Comparison of ENCODE assay signal across 8 cellular contexts in the genomic region with DNA sequence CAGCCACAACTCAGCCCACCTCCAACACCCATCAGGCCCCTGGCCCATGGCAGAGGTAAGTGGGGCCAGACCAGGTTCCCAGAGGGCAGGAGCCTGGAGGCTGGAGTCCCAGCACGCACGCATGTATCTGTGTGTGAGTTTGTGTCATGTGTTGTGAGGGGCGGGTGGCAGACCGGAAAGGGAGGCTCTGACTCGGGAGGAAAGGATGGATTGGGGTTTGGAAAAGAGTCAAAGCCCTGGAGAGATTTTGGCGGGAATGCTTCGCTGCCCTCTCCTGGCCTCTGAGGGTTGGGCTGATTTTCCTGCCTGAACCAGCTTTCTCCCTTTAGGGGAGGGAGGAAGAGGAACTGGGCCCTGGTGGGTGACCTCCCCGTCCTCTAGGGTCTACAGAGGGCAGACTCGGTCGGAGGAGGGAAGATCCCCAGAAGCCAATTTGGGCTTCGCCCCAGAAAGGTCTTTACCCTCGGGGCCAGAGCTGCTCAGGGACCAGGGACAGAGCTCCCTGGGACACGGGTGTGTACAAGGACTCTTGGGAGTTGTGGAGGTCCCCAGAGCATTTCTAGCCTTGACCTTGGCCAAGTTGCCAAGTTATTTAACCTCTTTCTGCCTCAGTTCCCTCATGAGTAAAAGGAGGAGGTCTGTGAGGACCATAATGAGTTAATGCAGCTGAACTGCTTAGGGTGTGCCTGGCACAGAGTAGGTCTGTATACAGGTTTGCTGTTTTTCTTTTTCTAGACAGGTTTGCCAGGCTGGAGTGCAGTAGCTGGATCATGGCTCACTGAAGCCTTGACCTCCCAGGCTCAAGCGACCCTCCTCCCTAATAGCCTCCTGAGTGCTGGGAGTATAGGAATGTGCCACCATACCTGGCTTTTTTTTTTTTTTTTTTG. TPM values are rescaled to one million over a fixed set of nuclear protein-coding genes. Genes with fewer than 3 reads are reported as not detected.
DNase-seq lines count a peak whose midpoint lies in the region; ATAC-seq and TF ChIP-seq lines count a peak whose summit lies in the region.

No MANE protein-coding gene starts in this region.

- no peaks in the 10 kb centered on the region for H3K27me3 ChIP-seq in BLaER1 treated with 17β-estradiol and CSF1 and Interleukin-3, amounts not matched to agents 10 nM and 100 nM
- no peaks in the 10 kb centered on the region for H3K27me3 ChIP-seq in gastroesophageal sphincter
- peaks cover 0 to 24% (median 0%) of the 10 kb centered on the region in 7 donors for H3K27me3 ChIP-seq in spleen (replicated peaks in 1 of 7)

- WGBS in gastroesophageal sphincter (ENCODE audit: low coverage in 1 of 2), 2 donors, result 19 to 21% methylated on average over 8 to 10 of the region's 14 CpGs
- 18 to 36% (median 25%) methylated on average over 14 of the region's 14 CpGs for WGBS in spleen, 5 donors

- peaks cover 39 to 73% (median 61%) of the 10 kb centered on the region in 10 experiments for H3K4me1 ChIP-seq in BLaER1 treated with 17β-estradiol and CSF1 and Interleukin-3, amounts not matched to agents 10 nM and 100 nM
- H3K4me1 ChIP-seq in gastroesophageal sphincter, result peaks cover 0 to 51% (median 30%) of the 10 kb centered on the region in 3 donors
- H3K4me1 ChIP-seq in spleen, result peaks cover 24 to 51% (median 38%) of the 10 kb centered on the region in 6 donors

- peak overlapping the region in 8 of 11 experiments; percentile 3 to 42 (median 20); a peak in 9 of 22 replicates for H3K9ac ChIP-seq in BLaER1 treated with 17β-estradiol and CSF1 and Interleukin-3, amounts not matched to agents 10 nM and 100 nM

- TF ChIP-seq EP300 in gastroesophageal sphincter (IDR thresholded peaks at IDR 0.05), result no peak

- H3K27ac ChIP-seq in BLaER1 treated with 17β-estradiol and CSF1 and Interleukin-3, amounts not matched to agents 10 nM and 100 nM, result peak overlapping the region in 6 of 11 experiments; percentile 15 to 58 (median 44); a peak in 8 of 22 replicates
- H3K27ac ChIP-seq in gastroesophageal sphincter (peak overlapping the region in 2 of 4 donors; percentile 45 to 51), spleen (peak overlapping the region in 5 of 8 donors; percentile 27 to 55 (median 45))

- no peak overlapping the region for H3K4me3 ChIP-seq in BLaER1 treated with 17β-estradiol and CSF1 and Interleukin-3, amounts not matched to agents 10 nM and 100 nM
- H3K4me3 ChIP-seq in gastroesophageal sphincter (no peak overlapping the region), spleen (no peak overlapping the region)

- TF ChIP-seq POLR2A in gastroesophageal sphincter (IDR thresholded peaks at IDR 0.05) (no peak), spleen (IDR thresholded peaks at IDR 0.05) (no peak)

- peak overlapping the region; percentile 63 to 83 (median 75) for H3K4me2 ChIP-seq in BLaER1 treated with 17β-estradiol and CSF1 and Interleukin-3, amounts not matched to agents 10 nM and 100 nM

- ATAC-seq in gastroesophageal sphincter, result peak; percentile 44

- 0 out of 22 replicates have a peak, but pooled peaks cover 0 to 1% (median 0%) of the 10 kb centered on the region in 11 experiments for H3K36me3 ChIP-seq in BLaER1 treated with 17β-estradiol and CSF1 and Interleukin-3, amounts not matched to agents 10 nM and 100 nM
- H3K36me3 ChIP-seq in gastroesophageal sphincter, result peaks cover 0 to 2% of the 10 kb centered on the region in 2 donors
- peaks cover 0 to 5% (median 0%) of the 10 kb centered on the region in 6 donors for H3K36me3 ChIP-seq in spleen

- H4K20me1 ChIP-seq in BLaER1 treated with 17β-estradiol and CSF1 and Interleukin-3, amounts not matched to agents 10 nM and 100 nM, result peaks cover 0 to 22% (median 13%) of the 10 kb centered on the region in 11 experiments; a peak in 12 of 22 replicates

- TF ChIP-seq CTCF in gastroesophageal sphincter (IDR thresholded peaks at IDR 0.05), result peak in 3 of 4 experiments; percentile 27 to 45 (median 30)
- peak in 4 of 11 experiments; percentile 7 to 40 (median 26) for TF ChIP-seq CTCF in spleen (IDR thresholded peaks at IDR 0.05 in 8 of 11, conservative IDR thresholded peaks at IDR 0.05 in 3 of 11)

- intact Hi-C loops in spleen (cut with DNase I; ENCODE audit: low total_unique reads), result no loop called here

- in situ Hi-C loops in SK-MEL-5 (cut with HindIII; ENCODE audit: low pct_unique_long_range_greater_than_20kb, low sequenced_read_pairs), result no loop called here

- H3K9me3 ChIP-seq in BLaER1 treated with 17β-estradiol and CSF1 and Interleukin-3, amounts not matched to agents 10 nM and 100 nM (replicated peaks in 1 of 11), result no peaks in the 10 kb centered on the region
- H3K9me3 ChIP-seq in gastroesophageal sphincter, result no peaks in the 10 kb centered on the region
- H3K9me3 ChIP-seq in spleen, result no peaks in the 10 kb centered on the region

- DNase-seq in HS-27A (ENCODE audit: low read depth) (peak; percentile 97), SK-MEL-5 (ENCODE audit: low read depth, low spot score) (peak; percentile 65), spleen (no peak)
- DNase-seq in stimulated activated CD4-positive, alpha-beta T cell treated with anti-CD3 and anti-CD28 coated beads, Interleukin-12 subunit alpha, Interleukin-12 subunit beta, amount 100 ng/mL, for 4 hours, result no peak
- DNase-seq in stimulated activated CD4-positive, alpha-beta T cell treated with anti-CD3 and anti-CD28 coated beads, Interleukin-2, amount 100 ng/mL, for 48 hours, result no peak
- DNase-seq in activated CD4-positive, alpha-beta T cell treated with anti-CD3 and anti-CD28 coated beads for 48 hours, result no peak

RNA-seq across cellular contexts. Expression of a gene that starts 6.9 kb away (rescaled TPM):
- 7.8 and 9.8 TPM in 2 replicates for total RNA-seq in SK-MEL-5 (2014; rRNA removed; shearing (Covaris generic))
- polyA plus RNA-seq in SK-MEL-5 (2015; cell fraction: cytosol; rRNA removed), result 31.8 and 34.2 TPM in 2 replicates
- polyA plus RNA-seq in SK-MEL-5 (2015; cell fraction: nucleus; rRNA removed), result 13.0 and 13.3 TPM in 2 replicates
- total RNA-seq in gastroesophageal sphincter (10 to 100 TPM; 19.4 to 38.4 (median 33.3) TPM), spleen (10 to 100 TPM; 22.0 to 40.9 (median 31.7) TPM)
- 10 to 100 TPM; 34.3 to 44.9 (median 36.7) TPM for polyA plus RNA-seq in spleen

RNA-seq across cellular contexts. Expression of a gene that starts 7.3 kb away (rescaled TPM):
- total RNA-seq in SK-MEL-5 (2014; rRNA removed; shearing (Covaris generic)), result 66.5 and 72.9 TPM in 2 replicates
- polyA plus RNA-seq in SK-MEL-5 (2015; cell fraction: cytosol; rRNA removed), result 65.6 and 99.1 TPM in 2 replicates
- 28.3 and 31.6 TPM in 2 replicates for polyA plus RNA-seq in SK-MEL-5 (2015; cell fraction: nucleus; rRNA removed)
- total RNA-seq in gastroesophageal sphincter (100 to 1,000 TPM in 2 of 4 donors, 10 to 100 TPM in 2; 80.2 to 118 (median 98.8) TPM), spleen (10 to 100 TPM; 58.3 to 84.2 (median 69.6) TPM)
- polyA plus RNA-seq in spleen, result 100 to 1,000 TPM; 116 to 123 (median 122) TPM

RNA-seq across cellular contexts. Expression of a gene that starts 11.7 kb away (rescaled TPM):
- 8.9 and 10.2 TPM in 2 replicates for total RNA-seq in SK-MEL-5 (2014; rRNA removed; shearing (Covaris generic))
- polyA plus RNA-seq in SK-MEL-5 (2015; cell fraction: cytosol; rRNA removed), result 29.1 and 34.9 TPM in 2 replicates
- polyA plus RNA-seq in SK-MEL-5 (2015; cell fraction: nucleus; rRNA removed), result 4.1 and 14.5 TPM in 2 replicates
- total RNA-seq in gastroesophageal sphincter (10 to 100 TPM in 1 of 4 donors, 1 to 10 TPM in 3; 1.4 to 24.9 (median 4.1) TPM), spleen (1 to 10 TPM in 6 of 7 donors, under 1 TPM in 1; 0.42 to 5.4 (median 1.6) TPM)
- polyA plus RNA-seq in spleen, result 1 to 10 TPM in 2 of 3 donors, under 1 TPM in 1; 0.59 to 1.2 (median 1.2) TPM

RNA-seq across cellular contexts. Expression of a gene that starts 21.5 kb away (rescaled TPM):
- 22.2 and 23.7 TPM in 2 replicates for total RNA-seq in SK-MEL-5 (2014; rRNA removed; shearing (Covaris generic))
- polyA plus RNA-seq in SK-MEL-5 (2015; cell fraction: cytosol; rRNA removed), result 75.6 and 87.8 TPM in 2 replicates
- 11.6 and 13.1 TPM in 2 replicates for polyA plus RNA-seq in SK-MEL-5 (2015; cell fraction: nucleus; rRNA removed)
- 100 to 1,000 TPM in 1 of 4 donors, 10 to 100 TPM in 3; 68.7 to 111 (median 77.7) TPM for total RNA-seq in gastroesophageal sphincter
- 10 to 100 TPM; 38.7 to 61.7 (median 44.4) TPM for total RNA-seq in spleen
- polyA plus RNA-seq in spleen, result 100 to 1,000 TPM in 1 of 3 donors, 10 to 100 TPM in 2; 53.9 to 131 (median 96.2) TPM

RNA-seq across cellular contexts. Expression of a gene that starts 23.7 kb away (rescaled TPM):
- total RNA-seq in SK-MEL-5 (2014; rRNA removed; shearing (Covaris generic)), result 60.8 and 62.9 TPM in 2 replicates
- 60.2 and 74.5 TPM in 2 replicates for polyA plus RNA-seq in SK-MEL-5 (2015; cell fraction: cytosol; rRNA removed)
- polyA plus RNA-seq in SK-MEL-5 (2015; cell fraction: nucleus; rRNA removed), result 84.1 and 100 TPM in 2 replicates
- total RNA-seq in gastroesophageal sphincter, result 10 to 100 TPM; 35.2 to 62.3 (median 54.6) TPM
- 10 to 100 TPM; 52.3 to 79.0 (median 64.9) TPM for total RNA-seq in spleen
- 10 to 100 TPM; 61.9 to 66.3 (median 62.3) TPM for polyA plus RNA-seq in spleen

Comparison
In these comparisons a context has a peak if more than half of its experiments do, and no peak if none do; other contexts are left out.
1. DNase-seq: peak in HS-27A (single experiment) and SK-MEL-5 (single experiment); none in spleen (single experiment), stimulated activated CD4-positive, alpha-beta T cell treated with anti-CD3 and anti-CD28 coated beads, Interleukin-12 subunit alpha, Interleukin-12 subunit beta, amount 100 ng/mL, for 4 hours (single experiment), stimulated activated CD4-positive, alpha-beta T cell treated with anti-CD3 and anti-CD28 coated beads, Interleukin-2, amount 100 ng/mL, for 48 hours (0 of 2) and activated CD4-positive, alpha-beta T cell treated with anti-CD3 and anti-CD28 coated beads for 48 hours (single experiment).